ENCODE assay signal across 24 cellular contexts in the genomic region with DNA sequence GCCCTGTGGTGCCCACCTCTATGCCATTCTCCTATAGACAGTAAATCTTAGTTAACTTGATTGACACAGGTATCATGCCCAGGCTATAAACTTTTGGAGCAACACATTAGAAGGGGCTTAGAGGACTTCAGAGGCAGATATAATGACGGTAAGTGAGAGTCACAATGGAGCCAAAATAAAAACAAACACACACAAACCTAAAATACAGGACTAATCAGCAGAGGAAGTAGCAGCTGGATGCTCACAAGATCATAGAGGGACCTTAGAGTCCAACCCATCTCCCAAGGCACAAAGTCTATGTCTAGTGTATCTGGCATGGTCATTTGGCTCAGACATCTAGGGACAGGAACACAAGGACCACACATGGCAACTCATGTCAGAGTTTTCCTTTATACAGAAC. TPM values are rescaled to one million over a fixed set of nuclear protein-coding genes. Genes with fewer than 3 reads are reported as not detected.
A peak's percentile ranks its signal among the peaks of the same experiment; 100 is the strongest.
DNase-seq lines count a peak whose midpoint lies in the region; FAIRE-seq and TF ChIP-seq lines count a peak whose summit lies in the region.
"Had no signal": no experiment of that assay in that cellular context is flagged by ENCODE, and none has a peak within 500 bp of the region (broad histone marks: within the 10 kb centered on the region; RNA-seq: fewer than 3 reads in every experiment).

No MANE protein-coding gene starts in this region.

- no peak overlapping the region for H3K18ac ChIP-seq in H1 (ENCODE audit: extremely low read depth, low read length)

- H3K27me3 ChIP-seq in H1 (replicated peaks in 1 of 4; ENCODE audit: control insufficient read depth in 3 of 4, extremely low read depth in 1 of 4, insufficient read depth in 3 of 4, low read length in 3 of 4) = no peaks in the 10 kb centered on the region
- H3K27me3 ChIP-seq: BE2C had no signal

- POLR2A ChIA-PET in HEK293 (lab: Yijun Ruan, JAX) = no interaction called here
- POLR2A ChIA-PET in H1 (lab: Charles Lee; ENCODE audit: partially characterized antibody) = no interaction called here

- CTCF ChIA-PET in HEK293 (lab: Yijun Ruan, JAX) = interaction anchor here (1.1 to 1.8 kb wide), 2 partner anchors 11 to 43 kb away, joined by 5 to 6 read pairs; no protein-coding TSS in a partner anchor
- CTCF ChIA-PET in H1 (lab: Charles Lee; ENCODE audit: partially characterized antibody) = interaction anchor here (1.1 to 14.4 kb wide), 6 partner anchors 10 to 85 kb away, joined by 3 to 133 read pairs (median 6); no protein-coding TSS in a partner anchor

- no peak for TF ChIP-seq RAD21 in H1 (IDR thresholded peaks at IDR 0.05 in 1 of 2, conservative IDR thresholded peaks at IDR 0.05 in 1 of 2; ENCODE audit: low read depth in 2 of 2, low read length in 2 of 2)

- no peak overlapping the region for H3K56ac ChIP-seq in H1 (replicated peaks; ENCODE audit: insufficient read length, low read depth, low read length)

- no peak for FAIRE-seq in H1 (lab: Jason Lieb, UNC)
- FAIRE-seq: A204.1, GM12892, GM18507, H54 had no signal

- H4K5ac ChIP-seq in H1 (ENCODE audit: insufficient read length, low read depth, low read length) = no peak overlapping the region

- H3K27ac ChIP-seq in HEK293 (ENCODE audit: extremely low read depth, low read depth, low read length) (peak overlapping the region; percentile 11; the same call in 1 of the 2 replicates), H1 (ENCODE audit: low read depth, low read length) (no peak overlapping the region)
- H3K27ac ChIP-seq: HL-60 had no signal

- H3K4me1 ChIP-seq in HEK293 (ENCODE audit: control insufficient read depth, insufficient read depth, low read length) (peaks cover 10% of the 10 kb centered on the region), H1 (replicated peaks in 1 of 4; ENCODE audit: control insufficient read depth in 3 of 4, insufficient read depth in 4 of 4, low read length in 3 of 4) (peaks cover 0 to 4% (median 2%) of the 10 kb centered on the region in 4 experiments; a peak in 1 of 7 replicates)
- H3K4me1 ChIP-seq: BE2C had no signal

- H2BK12ac ChIP-seq in H1 (ENCODE audit: low read depth, low read length) = no peak overlapping the region

- no peak for TF ChIP-seq POLR2A in H1 (IDR thresholded peaks at IDR 0.05; ENCODE audit: control extremely low read depth in 1 of 2, low read depth in 2 of 2, low read length in 2 of 2)

- no peaks in the 10 kb centered on the region for H3K9me3 ChIP-seq in HEK293 (ENCODE audit: control insufficient read depth, insufficient read depth, low read depth, low read length)
- no peaks in the 10 kb centered on the region for H3K9me3 ChIP-seq in H1 (ENCODE audit: insufficient read depth in 2 of 2, low read depth in 1 of 2, low read length in 1 of 2)
- H3K9me3 ChIP-seq: BE2C had no signal

- WGBS in H1 (ENCODE audit: extremely low coverage in 1 of 2, insufficient coverage in 1 of 2, insufficient read length in 1 of 2, insufficient replicate concordance in 2 of 2, low coverage in 1 of 2, low lambda C conversion rate in 2 of 2, missing lambda C conversion rate in 1 of 2), 2 experiments = 85% methylated on average over 1 of the region's 1 CpG; no CpG with 5 or more reads in 1 of the 2 experiments

- H2AK5ac ChIP-seq in H1 (ENCODE audit: low read depth, low read length) = 0 out of 2 replicates have a peak overlapping the region, but pooled peaks have one; percentile 56

- no peak overlapping the region for H2BK120ac ChIP-seq in H1 (replicated peaks; ENCODE audit: low read depth, low read length)

- H2BK20ac ChIP-seq in H1 (ENCODE audit: low read length) = no peak overlapping the region; the same call in 1 of the 2 replicates

- H3K23me2 ChIP-seq in H1 (ENCODE audit: low read depth, low read length) = peaks cover 6% of the 10 kb centered on the region; the same call in 1 of the 2 replicates

- H4K20me1 ChIP-seq in H1 (replicated peaks in 1 of 2; ENCODE audit: control insufficient read depth in 1 of 2, insufficient read depth in 2 of 2, low read length in 2 of 2) = peaks cover 0 to 5% of the 10 kb centered on the region in 2 experiments

- TF ChIP-seq EP300 in H1 (IDR thresholded peaks at IDR 0.05; ENCODE audit: borderline replicate concordance in 1 of 2, low read depth in 2 of 2, low read length in 2 of 2) = no peak

- no peak overlapping the region for H2BK5ac ChIP-seq in H1 (ENCODE audit: low read depth, low read length)

- H3K79me1 ChIP-seq in H1 (ENCODE audit: low read depth, low read length) = no peaks in the 10 kb centered on the region

- no peak overlapping the region for H2AFZ ChIP-seq in H1 (ENCODE audit: low read length)
- H2AFZ ChIP-seq: GM23248 had no signal

- no peak overlapping the region for H3K4me3 ChIP-seq in HEK293 (ENCODE audit: low read depth, low read length)
- H3K4me3 ChIP-seq in H1 (ENCODE audit: extremely low read depth in 1 of 4, insufficient read depth in 2 of 4, low read depth in 3 of 4, low read length in 4 of 4) = no peak overlapping the region
- H3K4me3 ChIP-seq: GM23248 had no signal

- H2BK15ac ChIP-seq in H1 (ENCODE audit: low read length) = no peak overlapping the region

- no peak overlapping the region for H4K91ac ChIP-seq in H1 (replicated peaks; ENCODE audit: insufficient read length, low read length)

- no peak overlapping the region for H3K9ac ChIP-seq in H1 (replicated peaks in 1 of 4; ENCODE audit: extremely low read depth in 1 of 4, low read depth in 3 of 4, low read length in 3 of 4)
- H3K9ac ChIP-seq: GM23248 had no signal

- no peaks in the 10 kb centered on the region for H3K79me2 ChIP-seq in H1 (ENCODE audit: control insufficient read depth in 1 of 2, insufficient read depth in 2 of 2, low read length in 2 of 2)

- no peak overlapping the region for H3K14ac ChIP-seq in H1 (ENCODE audit: insufficient read length)

- TF ChIP-seq CTCF in HEK293 (tag by site-specific recombination; IDR thresholded peaks at IDR 0.05) (no peak), H1 (IDR thresholded peaks at IDR 0.05; ENCODE audit: control extremely low read depth in 1 of 3, insufficient read depth in 1 of 3, low read depth in 1 of 3, low read length in 3 of 3) (no peak)

- no peak overlapping the region for H3K4me2 ChIP-seq in H1 (ENCODE audit: insufficient read depth in 1 of 2, low read depth in 2 of 2, low read length in 2 of 2)

- H4K8ac ChIP-seq in H1 (ENCODE audit: extremely low read depth, insufficient read depth, low read length) = no peak overlapping the region

- DNase-seq in M059J (ENCODE audit: low read depth) (peak; percentile 37), H1 (ENCODE audit: low read depth in 1 of 2, low spot score in 2 of 2) (no peak), DMS53 treated with DMSO at 0.1 percent for 48 hours (lab: John Stamatoyannopoulos, UW; ENCODE audit: unreplicated experiment) (no peak), NCI-H1105 treated with DMSO at 0.1 percent for 48 hours (lab: John Stamatoyannopoulos, UW) (no peak)
- DNase-seq in activated CD8-positive, alpha-beta memory T cell treated with anti-CD3 and anti-CD28 coated beads, Interleukin-2, amount 50 U/mL, for 48 hours = no peak
- DNase-seq: ACHN; BE2C; CD4-positive, CD25-positive, alpha-beta regulatory T cell; CD8-positive, alpha-beta memory T cell; COR-L47; DMS 273 treated with DMSO at 0.1 percent for 48 hours; DMS53; GDM1; HCEC 1CT; KBM-7 had no signal

- peaks cover 0 to 29% of the 10 kb centered on the region in 2 experiments; a peak in 1 of 3 replicates for H3K36me3 ChIP-seq in HEK293 (ENCODE audit: control insufficient read depth in 2 of 2, insufficient read depth in 1 of 2, low read length in 2 of 2)
- no peaks in the 10 kb centered on the region for H3K36me3 ChIP-seq in H1 (ENCODE audit: control insufficient read depth in 2 of 4, insufficient read depth in 4 of 4, low read length in 3 of 4)
- H3K36me3 ChIP-seq: BE2C had no signal

- H3K23ac ChIP-seq in H1 (ENCODE audit: insufficient read length) = no peak overlapping the region

- H3K4ac ChIP-seq in H1 (replicated peaks; ENCODE audit: insufficient read length, low read depth, low read length) = no peak overlapping the region

TF ChIP-seq in HEK293, 187 proteins besides CTCF, POLR2A, EP300 and RAD21 (continues in another document):
- TF ChIP-seq SALL2 (tag by site-specific recombination; IDR thresholded peaks at IDR 0.05; ENCODE audit: borderline replicate concordance) = no peak

TF ChIP-seq in H1, 55 proteins besides CTCF, POLR2A, EP300 and RAD21 (continues in another document):
- no peak for TF ChIP-seq SP2 (IDR thresholded peaks at IDR 0.05; ENCODE audit: low read length)

RNA-seq across cellular contexts. Expression of a gene that starts 12.3 kb away (rescaled TPM):
- 0.52 TPM in 1 of 2 replicates, not detected in the other for total RNA-seq in M059J (2014; rRNA removed; shearing (Covaris generic))
- total RNA-seq in H1 (2021; fragmentation: NEBNext Ultra II Directional; extraction: Animal tissue kit (Norgen Biotek cat#: 25700)) = 3.7 and 3.9 TPM in 2 replicates
- 5.9 and 7.5 TPM in 2 replicates for polyA plus RNA-seq in H1 (2011; rRNA removed)
- polyA plus RNA-seq in H1 (2011; cell fraction: cytosol; rRNA removed) = 5.9 TPM
- polyA plus RNA-seq in H1 (2011; cell fraction: nucleus; rRNA removed) = 8.6 TPM
- polyA plus RNA-seq in H1 (2012, experiment 1 of 2) = 5.2 to 7.9 TPM (median 6.0 TPM) in 4 replicates
- polyA plus RNA-seq in H1 (2012, experiment 2 of 2) = 2.0 TPM
- 5.7 TPM for polyA plus RNA-seq in H1 (2013, experiment 1 of 2)
- 5.8 TPM for polyA plus RNA-seq in H1 (2013, experiment 2 of 2)
- 7.0 and 11.1 TPM in 2 replicates for polyA minus RNA-seq in H1 (2011; rRNA and poly(A)+ RNA removed)
- polyA minus RNA-seq in H1 (2011; cell fraction: cytosol; rRNA and poly(A)+ RNA removed) = 2.4 TPM
- polyA minus RNA-seq in H1 (2011; cell fraction: nucleus; rRNA and poly(A)+ RNA removed) = 7.2 TPM
- total RNA-seq: CD4-positive, CD25-positive, alpha-beta regulatory T cell; CD8-positive, alpha-beta memory T cell; HT1080 had no signal
- polyA plus RNA-seq: CD8-positive, alpha-beta memory T cell had no signal

RNA-seq across cellular contexts. Expression of a gene that starts 32.9 kb away (rescaled TPM):
- 1.9 and 3.4 TPM in 2 replicates for total RNA-seq in M059J (2014; rRNA removed; shearing (Covaris generic))
- not detected in 2 replicates for total RNA-seq in H1 (2021; fragmentation: NEBNext Ultra II Directional; extraction: Animal tissue kit (Norgen Biotek cat#: 25700))
- not detected in 2 replicates for polyA plus RNA-seq in H1 (2011; rRNA removed)
- not detected for polyA plus RNA-seq in H1 (2011; cell fraction: cytosol; rRNA removed)
- polyA plus RNA-seq in H1 (2011; cell fraction: nucleus; rRNA removed) = not detected
- not detected in 4 replicates for polyA plus RNA-seq in H1 (2012, experiment 1 of 2)
- not detected for polyA plus RNA-seq in H1 (2012, experiment 2 of 2)
- polyA plus RNA-seq in H1 (2013, experiment 1 of 2) = not detected
- polyA plus RNA-seq in H1 (2013, experiment 2 of 2) = not detected
- polyA minus RNA-seq in H1 (2011; rRNA and poly(A)+ RNA removed) = not detected in 2 replicates
- not detected for polyA minus RNA-seq in H1 (2011; cell fraction: cytosol; rRNA and poly(A)+ RNA removed)
- polyA minus RNA-seq in H1 (2011; cell fraction: nucleus; rRNA and poly(A)+ RNA removed) = not detected
- total RNA-seq: CD4-positive, CD25-positive, alpha-beta regulatory T cell; CD8-positive, alpha-beta memory T cell; HT1080 had no signal
- polyA plus RNA-seq: CD4-positive, CD25-positive, alpha-beta regulatory T cell; CD8-positive, alpha-beta memory T cell; IgD-negative memory B cell had no signal

RNA-seq across cellular contexts. Expression of a gene that starts 53.4 kb away (rescaled TPM):
- 29.5 and 34.0 TPM in 2 replicates for total RNA-seq in M059J (2014; rRNA removed; shearing (Covaris generic))
- total RNA-seq in H1 (2021; fragmentation: NEBNext Ultra II Directional; extraction: Animal tissue kit (Norgen Biotek cat#: 25700)) = 36.7 and 36.9 TPM in 2 replicates
- polyA plus RNA-seq in H1 (2011; rRNA removed) = 14.3 and 22.7 TPM in 2 replicates
- 20.7 TPM for polyA plus RNA-seq in H1 (2011; cell fraction: cytosol; rRNA removed)
- 7.9 TPM for polyA plus RNA-seq in H1 (2011; cell fraction: nucleus; rRNA removed)
- polyA plus RNA-seq in H1 (2012, experiment 1 of 2) = 20.4 to 33.0 TPM (median 21.8 TPM) in 4 replicates
- 14.9 TPM for polyA plus RNA-seq in H1 (2012, experiment 2 of 2)
- 35.3 TPM for polyA plus RNA-seq in H1 (2013, experiment 1 of 2)
- 35.1 TPM for polyA plus RNA-seq in H1 (2013, experiment 2 of 2)
- 12.7 and 13.7 TPM in 2 replicates for polyA minus RNA-seq in H1 (2011; rRNA and poly(A)+ RNA removed)
- 14.7 TPM for polyA minus RNA-seq in H1 (2011; cell fraction: cytosol; rRNA and poly(A)+ RNA removed)
- 22.0 TPM for polyA minus RNA-seq in H1 (2011; cell fraction: nucleus; rRNA and poly(A)+ RNA removed)
